Comparison of ENCODE assay signal across 25 cellular contexts in genomic region chr12:42342028-42342427, GRCh38.
"Had no signal": no experiment of that assay in that cellular context is flagged by ENCODE, and none has a peak within 500 bp of the region (broad histone marks: within the 10 kb centered on the region; RNA-seq: fewer than 3 reads in every experiment).

No MANE protein-coding gene starts in this region.

- H3K27me3 ChIP-seq: colonic mucosa, esophagus squamous epithelium, gastrocnemius medialis, heart right ventricle, left lung had no signal

- H3K4me3 ChIP-seq: colonic mucosa, esophagus squamous epithelium, gastrocnemius medialis, heart right ventricle, left lung, lower lobe of right lung had no signal

- H3K27ac ChIP-seq: colonic mucosa, epithelial cell of prostate, esophagus squamous epithelium, gastrocnemius medialis, heart right ventricle, left lung, lower lobe of right lung had no signal

- H3K9me3 ChIP-seq: colonic mucosa, esophagus squamous epithelium, gastrocnemius medialis, heart right ventricle, left lung, lower lobe of right lung had no signal

- H3K4me1 ChIP-seq: colonic mucosa, esophagus squamous epithelium, heart right ventricle, left lung, lower lobe of right lung had no signal

- DNase-seq: colonic mucosa; cortex of kidney; effector CD8-positive, alpha-beta T cell; effector memory CD8-positive, alpha-beta T cell; endodermal cell; erythroblast; esophagus squamous epithelium; foreskin fibroblast; foreskin melanocyte; gastrocnemius medialis; glutamatergic neuron; head of caudate nucleus; heart right ventricle; hippocampal formation; left cardiac atrium; left lung; left ventricle myocardium superior; lower lobe of right lung; mesendoderm; midbrain had no signal

- FAIRE-seq: endometrium, islet of Langerhans, keratinocyte had no signal

- ATAC-seq: effector memory CD8-positive, alpha-beta T cell; esophagus mucosa; gastrocnemius medialis; heart right ventricle; left cardiac atrium; left lung; left ventricle myocardium superior; lower lobe of right lung had no signal

- H3K36me3 ChIP-seq: colonic mucosa had no signal
